Comparison of ENCODE assay signal across 15 cellular contexts in genomic region chr9:121601234-121601633, GRCh38. TPM values are rescaled to one million over a fixed set of nuclear protein-coding genes. Genes with fewer than 3 reads are reported as not detected.
A peak's percentile ranks its signal among the peaks of the same experiment; 100 is the strongest.
DNase-seq lines count a peak whose midpoint lies in the region; ATAC-seq, FAIRE-seq and TF ChIP-seq lines count a peak whose summit lies in the region.
"Had no signal": no experiment of that assay in that cellular context is flagged by ENCODE, and none has a peak within 500 bp of the region (broad histone marks: within the 10 kb centered on the region; RNA-seq: fewer than 3 reads in every experiment).

No MANE protein-coding gene starts in this region.

- intact Hi-C loops in CD14-positive monocyte (cut with micrococcal nuclease) (loop anchor here (5.0 to 10.0 kb wide), 2 partner anchors 46 to 49 kb away; no protein-coding TSS in a partner anchor), natural killer cell (cut with micrococcal nuclease) (no loop called here)

- ATAC-seq in natural killer cell (no peak), HG03025 (IDR thresholded peaks at IDR 0.05; ENCODE audit: low FRiP score, unreplicated experiment) (no peak)
- no peak for ATAC-seq in effector memory CD8-positive, alpha-beta T cell (replicated peaks)

- H3K9me3 Mint-ChIP-seq in CD14-positive monocyte (peaks cover 5 to 29% (median 18%) of the 10 kb centered on the region in 7 donors), nephron (peaks cover 8% of the 10 kb centered on the region), natural killer cell (no peaks in the 10 kb centered on the region)
- peaks cover 0 to 3% of the 10 kb centered on the region in 2 donors for H3K9me3 Mint-ChIP-seq in effector memory CD8-positive, alpha-beta T cell

- no peak for TF ChIP-seq CTCF in CD14-positive monocyte (IDR thresholded peaks at IDR 0.05)
- no peak for TF ChIP-seq CTCF in NB4 (IDR thresholded peaks at IDR 0.05; ENCODE audit: low read depth, low read length)
- TF ChIP-seq CTCF in bronchial epithelial cell (IDR thresholded peaks at IDR 0.05; ENCODE audit: insufficient read depth, low read length, severe bottlenecking): no peak
- TF ChIP-seq CTCF in nephron (IDR thresholded peaks at IDR 0.05; ENCODE audit: unreplicated experiment in 3 of 3): no peak
- TF ChIP-seq CTCF in natural killer cell (IDR thresholded peaks at IDR 0.05): no peak

- peaks cover 5% of the 10 kb centered on the region in 2 donors for H3K36me3 Mint-ChIP-seq in CD14-positive monocyte
- no peaks in the 10 kb centered on the region for H3K36me3 Mint-ChIP-seq in nephron (ENCODE audit: low read depth)
- no peaks in the 10 kb centered on the region for H3K36me3 Mint-ChIP-seq in natural killer cell
- no peaks in the 10 kb centered on the region for H3K36me3 Mint-ChIP-seq in effector memory CD8-positive, alpha-beta T cell (ENCODE audit: insufficient read depth)

- no peaks in the 10 kb centered on the region for H3K36me3 ChIP-seq in bronchial epithelial cell (ENCODE audit: control insufficient read depth, insufficient read depth, low read length)
- H3K36me3 ChIP-seq: ovary had no signal

- H3K27me3 ChIP-seq in bronchial epithelial cell (ENCODE audit: control insufficient read depth, insufficient read depth, low read length): no peaks in the 10 kb centered on the region
- H3K27me3 ChIP-seq: ovary had no signal

- FAIRE-seq in bronchial epithelial cell (lab: Jason Lieb, UNC): no peak

- peaks cover 42 to 55% (median 52%) of the 10 kb centered on the region in 3 donors for H3K27me3 Mint-ChIP-seq in CD14-positive monocyte (ENCODE audit: low read depth in 3 of 3)
- peaks cover 26% of the 10 kb centered on the region for H3K27me3 Mint-ChIP-seq in nephron (ENCODE audit: low read depth)
- peaks cover 40 to 41% of the 10 kb centered on the region in 2 donors for H3K27me3 Mint-ChIP-seq in natural killer cell (ENCODE audit: low read depth in 2 of 2)
- peaks cover 49 to 81% of the 10 kb centered on the region in 2 donors for H3K27me3 Mint-ChIP-seq in effector memory CD8-positive, alpha-beta T cell

- TF ChIP-seq POLR2A in NB4 (IDR thresholded peaks at IDR 0.05; ENCODE audit: extremely low read depth, insufficient read length) (no peak), erythroblast (IDR thresholded peaks at IDR 0.05; ENCODE audit: low read length) (no peak)

- H3K4me3 ChIP-seq in NB4 (ENCODE audit: low read depth, low read length): no peak overlapping the region
- no peak overlapping the region for H3K4me3 ChIP-seq in bronchial epithelial cell (ENCODE audit: low read depth, low read length)
- H3K4me3 ChIP-seq: ovary had no signal

- H3K4me3 Mint-ChIP-seq in CD14-positive monocyte (peak overlapping the region in 1 of 2 donors; percentile 76), nephron (peak overlapping the region; percentile 61 to 89 (median 87)), natural killer cell (no peak overlapping the region)
- no peak overlapping the region for H3K4me3 Mint-ChIP-seq in effector memory CD8-positive, alpha-beta T cell
- H3K4me3 Mint-ChIP-seq: activated naive CD4-positive, alpha-beta T cell treated with anti-CD3 and anti-CD28 coated beads, Interleukin-2, amount 50 U/mL, for 24 hours had no signal

- H3K27ac Mint-ChIP-seq in CD14-positive monocyte: peak overlapping the region in 6 of 7 donors; percentile 43 to 85 (median 79)
- H3K27ac Mint-ChIP-seq in nephron: peak overlapping the region in 1 of 3 experiments; percentile 43
- H3K27ac Mint-ChIP-seq in natural killer cell: no peak overlapping the region
- H3K27ac Mint-ChIP-seq in effector memory CD8-positive, alpha-beta T cell: no peak overlapping the region
- H3K27ac Mint-ChIP-seq: activated naive CD4-positive, alpha-beta T cell treated with anti-CD3 and anti-CD28 coated beads, Interleukin-2, amount 50 U/mL, for 24 hours had no signal

- H3K4me1 Mint-ChIP-seq in CD14-positive monocyte (peaks cover 52% of the 10 kb centered on the region), nephron (peaks cover 29% of the 10 kb centered on the region), natural killer cell (peaks cover 0 to 18% of the 10 kb centered on the region in 2 donors)
- H3K4me1 Mint-ChIP-seq in effector memory CD8-positive, alpha-beta T cell (ENCODE audit: low read depth in 2 of 2): peaks cover 0 to 6% of the 10 kb centered on the region in 2 donors

- DNase-seq in CD14-positive monocyte (ENCODE audit: low spot score) (no peak), NB4 (ENCODE audit: low read depth) (peak; percentile 86), bronchial epithelial cell (ENCODE audit: low read depth) (peak; percentile 60), erythroblast (lab: John Stamatoyannopoulos, UW) (no peak), natural killer cell (no peak)
- no peak for DNase-seq in effector memory CD8-positive, alpha-beta T cell
- DNase-seq: DMS53; mesendoderm; NCI-H1417 treated with DMSO at 0.1 percent for 48 hours; NCI-H510A treated with DMSO at 0.1 percent for 48 hours; ovary; stimulated activated CD4-positive, alpha-beta T cell treated with anti-CD3 and anti-CD28 coated beads, Interleukin-15, amount 100 ng/mL, for 24 hours had no signal

RNA-seq across cellular contexts. Expression of gene DAB2IP, which starts 50.2 kb away (rescaled TPM):
- polyA plus RNA-seq in CD14-positive monocyte: not detected
- total RNA-seq in bronchial epithelial cell (8.4 TPM in 2 replicates), natural killer cell (1 to 10 TPM in 1 of 3 donors, under 1 TPM in 1, not detected in 1; 0.19 to 2.5 TPM)

Comparison
In these comparisons a context has a peak if more than half of its experiments do, and no peak if none do; other contexts are left out.
1. DNase-seq: peak in NB4 (single experiment) and bronchial epithelial cell (single experiment); none in CD14-positive monocyte (single experiment), erythroblast (0 of 2), natural killer cell (single experiment) and effector memory CD8-positive, alpha-beta T cell (0 of 3).
2. H3K27ac Mint-ChIP-seq: peak in CD14-positive monocyte (6 of 7); none in natural killer cell (0 of 2) and effector memory CD8-positive, alpha-beta T cell (0 of 2).
3. H3K4me3 Mint-ChIP-seq: peak in nephron (3 of 3); none in natural killer cell (single experiment) and effector memory CD8-positive, alpha-beta T cell (0 of 2).